In the genomic region with DNA sequence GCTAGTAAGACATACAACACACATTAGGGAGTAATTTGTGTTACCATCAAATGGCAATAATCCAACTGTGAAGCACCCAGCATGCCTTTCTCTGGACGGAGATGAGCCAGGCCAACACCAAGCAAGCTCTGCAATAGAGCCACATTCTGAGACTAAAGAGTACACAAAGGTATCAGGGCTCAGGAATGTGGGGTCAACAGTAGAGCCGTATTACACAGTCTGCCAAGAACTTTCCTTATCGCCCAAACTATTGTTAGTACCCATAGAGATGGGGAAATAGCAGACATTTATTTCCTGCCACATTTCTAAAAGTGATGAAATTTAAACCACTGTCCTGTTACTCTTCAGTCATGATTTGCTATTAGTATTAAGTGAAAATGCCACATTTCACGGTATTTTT, we compare ENCODE assay signal across 15 cellular contexts.
DNase-seq lines count a peak whose midpoint lies in the region; ATAC-seq and TF ChIP-seq lines count a peak whose summit lies in the region.
"Had no signal": no experiment of that assay in that cellular context is flagged by ENCODE, and none has a peak within 500 bp of the region (broad histone marks: within the 10 kb centered on the region; RNA-seq: fewer than 3 reads in every experiment).

No MANE protein-coding gene starts in this region.

- no peaks in the 10 kb centered on the region for H3K4me1 ChIP-seq in upper lobe of right lung
- peaks cover 0 to 13% (median 3%) of the 10 kb centered on the region in 4 donors for H3K4me1 ChIP-seq in stomach

- peak; percentile 18 for DNase-seq in SIG-M5 treated with dmso at 0.1 percent for 504 hours (lab: John Stamatoyannopoulos, UW; ENCODE audit: unreplicated experiment)
- DNase-seq in SIG-M5 (lab: John Stamatoyannopoulos, UW), result no peak
- DNase-seq in astrocyte of the cerebellum (ENCODE audit: low read depth), result peak; percentile 28
- DNase-seq in kidney glomerular epithelial cell (lab: John Stamatoyannopoulos, UW), result peak; percentile 91
- DNase-seq in upper lobe of right lung, result no peak
- DNase-seq in stimulated activated CD4-positive, alpha-beta T cell treated with anti-CD3 and anti-CD28 coated beads, Interleukin-4, amount 100 ng/mL, for 24 hours, result no peak
- no peak for DNase-seq in stomach
- DNase-seq: activated gamma-delta T cell treated with Interleukin-2 at 50 U/mL for 16 hours; glutamatergic neuron; islet precursor cell; Kasumi-1; NCI-H1436 treated with DMSO at 0.1 percent for 48 hours; stimulated activated CD4-positive, alpha-beta T cell treated with anti-CD3 and anti-CD28 coated beads, Interleukin-15, amount 100 ng/mL, for 24 hours had no signal

- 17 to 37% (median 28%) methylated on average over 4 of the region's 4 CpGs for WGBS in stomach, 5 donors

- in situ Hi-C loops in astrocyte of the cerebellum (cut with HindIII; ENCODE audit: low sequenced_read_pairs), result no loop called here

- ATAC-seq in upper lobe of right lung (peak; percentile 88), HG02623 (IDR thresholded peaks at IDR 0.05; ENCODE audit: unreplicated experiment) (no peak)

- TF ChIP-seq CTCF in astrocyte of the cerebellum (IDR thresholded peaks at IDR 0.05; ENCODE audit: low read depth, low read length, missing control alignments), result no peak
- TF ChIP-seq CTCF in upper lobe of right lung (IDR thresholded peaks at IDR 0.05), result no peak
- TF ChIP-seq CTCF in stomach (IDR thresholded peaks at IDR 0.05), result no peak

- no peak overlapping the region for H3K4me3 ChIP-seq in astrocyte of the cerebellum (ENCODE audit: low read depth, low read length)
- H3K4me3 ChIP-seq in upper lobe of right lung, result no peak overlapping the region
- no peak overlapping the region for H3K4me3 ChIP-seq in stomach

- intact Hi-C loops in upper lobe of right lung (cut with DNase I), result no loop called here
- intact Hi-C loops in stomach (cut with DNase I; ENCODE audit: low total_unique reads), result no loop called here

- no peaks in the 10 kb centered on the region for H3K27me3 ChIP-seq in upper lobe of right lung
- H3K27me3 ChIP-seq in stomach, result no peaks in the 10 kb centered on the region

- no peak for TF ChIP-seq EP300 in stomach (IDR thresholded peaks at IDR 0.05)

- no peak for TF ChIP-seq POLR2A in stomach (IDR thresholded peaks at IDR 0.05)

- no peaks in the 10 kb centered on the region for H3K9me3 ChIP-seq in upper lobe of right lung
- H3K9me3 ChIP-seq in stomach, result peaks cover 0 to 4% (median 2%) of the 10 kb centered on the region in 4 donors

- H3K36me3 ChIP-seq in upper lobe of right lung (no peaks in the 10 kb centered on the region), stomach (no peaks in the 10 kb centered on the region)

- H3K27ac ChIP-seq in upper lobe of right lung (no peak overlapping the region), stomach (no peak overlapping the region)
- H3K27ac ChIP-seq: 22Rv1 had no signal

Comparison
In these comparisons a context has a peak if more than half of its experiments do, and no peak if none do; other contexts are left out.
1. DNase-seq: peak in SIG-M5 treated with dmso at 0.1 percent for 504 hours (single experiment), astrocyte of the cerebellum (single experiment) and kidney glomerular epithelial cell (single experiment); none in SIG-M5 (single experiment), upper lobe of right lung (single experiment), stimulated activated CD4-positive, alpha-beta T cell treated with anti-CD3 and anti-CD28 coated beads, Interleukin-4, amount 100 ng/mL, for 24 hours (single experiment) and stomach (single experiment).